ENCODE assay signal across 34 cellular contexts in genomic region chr16:52994942-52995341, GRCh38.
"Had no signal": no experiment of that assay in that cellular context is flagged by ENCODE, and none has a peak within 500 bp of the region (broad histone marks: within the 10 kb centered on the region; RNA-seq: fewer than 3 reads in every experiment).

No MANE protein-coding gene starts in this region.

- DNase-seq: Karpas-422, Kasumi-1, MG63, MM.1S, MV-4-11, NCI-H1048, NCI-H1092, NCI-H1092 treated with DMSO at 0.1 percent for 48 hours, NCI-H1105, NCI-H1105 treated with DMSO at 0.1 percent for 48 hours, NCI-H1417, NCI-H1417 treated with DMSO at 0.1 percent for 48 hours, NCI-H1436, NCI-H1436 treated with DMSO at 0.1 percent for 48 hours, NCI-H146, NCI-H1694, NCI-H1694 treated with DMSO at 0.1 percent for 48 hours, NCI-H187, NCI-H187 treated with DMSO at 0.1 percent for 48 hours, NCI-H1930, NCI-H2029, NCI-H2029 treated with DMSO at 0.1 percent for 48 hours, NCI-H2081, NCI-H2081 treated with DMSO at 0.1 percent for 48 hours, NCI-H2107, NCI-H2171, NCI-H2171 treated with DMSO at 0.1 percent for 48 hours, NCI-H2227 treated with DMSO at 0.1 percent for 48 hours, NCI-H226, NCI-H345, NCI-H446, NCI-H446 treated with DMSO at 0.1 percent for 48 hours, NCI-H510A, NCI-H510A treated with DMSO at 0.1 percent for 48 hours had no signal

- H3K4me3 ChIP-seq: MG63 had no signal

- H3K9me3 ChIP-seq: MG63 had no signal

- H3K36me3 ChIP-seq: MG63 had no signal
